12 cellular contexts compared by ENCODE assay signal in the genomic region with DNA sequence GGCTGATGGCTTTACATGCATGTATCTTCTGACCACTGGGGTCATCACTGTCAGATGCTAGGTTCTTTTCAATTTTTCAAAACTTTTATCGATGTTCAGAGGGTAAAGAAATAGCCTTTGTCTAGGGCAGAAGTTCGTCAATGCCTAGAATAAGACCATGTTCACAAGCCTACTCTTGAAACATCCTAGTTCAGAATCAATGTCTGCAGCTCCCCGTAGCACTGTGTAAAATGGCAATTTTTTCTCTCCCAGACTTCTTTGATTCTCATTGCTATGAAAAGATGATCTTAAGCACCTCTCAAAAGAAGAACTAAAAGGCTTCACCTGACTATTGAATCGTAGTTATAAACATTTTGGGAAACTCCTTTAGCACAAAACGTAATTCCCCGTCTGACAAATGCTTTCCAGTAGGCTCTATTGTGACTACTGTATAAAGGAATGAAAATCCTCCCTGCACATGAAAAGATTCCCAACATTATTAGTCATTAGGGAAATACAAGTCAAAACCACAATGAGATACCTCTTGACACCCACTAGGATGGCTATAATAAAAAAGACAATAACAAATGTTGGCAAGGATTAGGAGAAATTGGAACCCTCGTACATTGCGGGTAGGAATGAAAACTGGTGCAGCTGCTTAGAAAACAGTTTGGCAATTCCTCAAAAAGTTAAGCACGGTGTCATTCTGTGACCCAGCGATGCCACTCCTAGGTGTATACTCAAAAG.
A peak's percentile ranks its signal among the peaks of the same experiment; 100 is the strongest.
DNase-seq lines count a peak whose midpoint lies in the region; ATAC-seq, FAIRE-seq and TF ChIP-seq lines count a peak whose summit lies in the region.
"Had no signal": no experiment of that assay in that cellular context is flagged by ENCODE, and none has a peak within 500 bp of the region (broad histone marks: within the 10 kb centered on the region; RNA-seq: fewer than 3 reads in every experiment).

No MANE protein-coding gene starts in this region.

- DNase-seq in AG09309 (ENCODE audit: low read depth), result peak; percentile 88
- peak; percentile 54 for DNase-seq in HTR-8/SVneo (ENCODE audit: insufficient read length, low spot score)
- peak; percentile 85 for DNase-seq in astrocyte of the cerebellum (ENCODE audit: low read depth)
- peak; percentile 89 for DNase-seq in kidney glomerular epithelial cell (lab: John Stamatoyannopoulos, UW)
- no peak for DNase-seq in left ventricle myocardium superior
- no peak for DNase-seq in NOMO-1 treated with DMSO at 0.1 percent for 48 hours (lab: John Stamatoyannopoulos, UW; ENCODE audit: unreplicated experiment)
- DNase-seq: activated CD4-positive, alpha-beta T cell treated with anti-CD3 and anti-CD28 coated beads for 48 hours; activated naive CD8-positive, alpha-beta T cell treated with anti-CD3 and anti-CD28 coated beads, Interleukin-2, amount 10 ng/mL, durations not matched to agents 7 days and 5 days; NCI-H187; spleen had no signal

- peak; percentile 4 for FAIRE-seq in HTR-8/SVneo (lab: Jason Lieb, UNC)

- TF ChIP-seq CTCF in AG09309 (IDR thresholded peaks at IDR 0.05; ENCODE audit: control insufficient read depth, insufficient read depth, low read depth, low read length, missing control alignments), result no peak
- no peak for TF ChIP-seq CTCF in astrocyte of the cerebellum (IDR thresholded peaks at IDR 0.05; ENCODE audit: low read depth, low read length, missing control alignments)

- H3K4me3 ChIP-seq in AG09309 (ENCODE audit: control insufficient read depth, low read depth, low read length), result no peak overlapping the region
- no peak overlapping the region for H3K4me3 ChIP-seq in astrocyte of the cerebellum (ENCODE audit: low read depth, low read length)
- H3K4me3 ChIP-seq: spleen had no signal

- ATAC-seq in left ventricle myocardium superior, result no peak
- no peak for ATAC-seq in GM19397 (IDR thresholded peaks at IDR 0.05; ENCODE audit: unreplicated experiment)
- no peak for ATAC-seq in GM21576 (IDR thresholded peaks at IDR 0.05; ENCODE audit: unreplicated experiment)

- intact Hi-C loops in left ventricle myocardium superior (cut with micrococcal nuclease), result no loop called here

- in situ Hi-C loops in astrocyte of the cerebellum (cut with HindIII; ENCODE audit: low sequenced_read_pairs), result no loop called here

Comparison
In these comparisons a context has a peak if more than half of its experiments do, and no peak if none do; other contexts are left out.
1. DNase-seq: peak in AG09309 (single experiment), HTR-8/SVneo (single experiment), astrocyte of the cerebellum (single experiment) and kidney glomerular epithelial cell (single experiment); none in left ventricle myocardium superior (single experiment) and NOMO-1 treated with DMSO at 0.1 percent for 48 hours (single experiment).